In genomic region chr4:147129687-147130086, GRCh38 we compare ENCODE assay signal across 17 cellular contexts.
A peak's percentile ranks its signal among the peaks of the same experiment; 100 is the strongest.
DNase-seq lines count a peak whose midpoint lies in the region; ATAC-seq and TF ChIP-seq lines count a peak whose summit lies in the region.
"Had no signal": no experiment of that assay in that cellular context is flagged by ENCODE, and none has a peak within 500 bp of the region (broad histone marks: within the 10 kb centered on the region; RNA-seq: fewer than 3 reads in every experiment).

No MANE protein-coding gene starts in this region.

- H3K9me3 ChIP-seq in SK-N-MC (ENCODE audit: low read depth, low read length) (no peaks in the 10 kb centered on the region), esophagus squamous epithelium (no peaks in the 10 kb centered on the region)
- no peaks in the 10 kb centered on the region for H3K9me3 ChIP-seq in CD8-positive, alpha-beta memory T cell (ENCODE audit: low read length)

- H3K4me1 Mint-ChIP-seq in osteocyte (ENCODE audit: unreplicated experiment): peaks cover 59% of the 10 kb centered on the region
- H3K4me1 Mint-ChIP-seq in CD8-positive, alpha-beta memory T cell: peaks cover 0 to 3% (median 0%) of the 10 kb centered on the region in 3 donors
- H3K4me1 Mint-ChIP-seq: B cell, H9 had no signal

- no peaks in the 10 kb centered on the region for H3K4me1 ChIP-seq in CD8-positive, alpha-beta memory T cell (ENCODE audit: insufficient read depth, low read length)
- H3K4me1 ChIP-seq in esophagus squamous epithelium: no peaks in the 10 kb centered on the region
- H3K4me1 ChIP-seq: BLaER1 treated with 17β-estradiol and CSF1 and Interleukin-3, amounts not matched to agents 10 nM and 100 nM had no signal

- no peak for TF ChIP-seq POLR2A in esophagus squamous epithelium (IDR thresholded peaks at IDR 0.05)

- DNase-seq in SK-N-MC (ENCODE audit: low read depth, low spot score) (no peak), coronary artery (ENCODE audit: low spot score) (no peak), osteocyte (ENCODE audit: extremely low spot score, unreplicated experiment) (no peak), esophagus squamous epithelium (lab: John Stamatoyannopoulos, UW) (no peak)
- no peak for DNase-seq in stimulated activated CD4-positive, alpha-beta T cell treated with anti-CD3 and anti-CD28 coated beads, Interleukin-12 subunit alpha, Interleukin-12 subunit beta, amount 100 ng/mL, for 4 hours
- no peak for DNase-seq in CD8-positive, alpha-beta memory T cell
- DNase-seq: CD8-positive, alpha-beta T cell; COR-L47; DMS 273 treated with DMSO at 0.1 percent for 48 hours; DMS53; DND-41; EL; H9 had no signal

- WGBS in esophagus squamous epithelium, 2 donors: 63 to 68% methylated on average over 2 of the region's 2 CpGs

- H3K36me3 ChIP-seq in SK-N-MC (ENCODE audit: insufficient read depth, low read length): no peaks in the 10 kb centered on the region
- H3K36me3 ChIP-seq in CD8-positive, alpha-beta memory T cell (ENCODE audit: insufficient read depth, low read length): no peaks in the 10 kb centered on the region
- H3K36me3 ChIP-seq in esophagus squamous epithelium: no peaks in the 10 kb centered on the region
- H3K36me3 ChIP-seq: BLaER1 treated with 17β-estradiol and CSF1 and Interleukin-3, amounts not matched to agents 10 nM and 100 nM had no signal

- POLR2A ChIA-PET in CD8-positive, alpha-beta memory T cell (lab: Charles Lee): no interaction called here

- peak overlapping the region; percentile 91 for H3K27ac Mint-ChIP-seq in osteocyte (ENCODE audit: unreplicated experiment)
- no peak overlapping the region for H3K27ac Mint-ChIP-seq in CD8-positive, alpha-beta memory T cell
- H3K27ac Mint-ChIP-seq: B cell; CD8-positive, alpha-beta T cell; H9 had no signal

- peaks cover 4% of the 10 kb centered on the region for H3K36me3 Mint-ChIP-seq in osteocyte (ENCODE audit: unreplicated experiment)
- no peaks in the 10 kb centered on the region for H3K36me3 Mint-ChIP-seq in CD8-positive, alpha-beta memory T cell
- H3K36me3 Mint-ChIP-seq: CD8-positive, alpha-beta T cell had no signal

- H3K4me3 Mint-ChIP-seq in osteocyte (ENCODE audit: unreplicated experiment): no peak overlapping the region
- H3K4me3 Mint-ChIP-seq in CD8-positive, alpha-beta memory T cell: no peak overlapping the region
- H3K4me3 Mint-ChIP-seq: B cell; CD8-positive, alpha-beta T cell; H9 had no signal

- H3K4me3 ChIP-seq in SK-N-MC (0 out of 2 replicates have a peak overlapping the region, but pooled peaks have one; percentile 0), coronary artery (no peak overlapping the region), esophagus squamous epithelium (no peak overlapping the region)
- H3K4me3 ChIP-seq in CD8-positive, alpha-beta memory T cell (ENCODE audit: low read length): no peak overlapping the region
- H3K4me3 ChIP-seq: BLaER1 treated with 17β-estradiol and CSF1 and Interleukin-3, amounts not matched to agents 10 nM and 100 nM; GM12878 had no signal

- TF ChIP-seq CTCF in coronary artery (IDR thresholded peaks at IDR 0.05) (no peak), osteocyte (IDR thresholded peaks at IDR 0.05) (no peak), esophagus squamous epithelium (IDR thresholded peaks at IDR 0.05) (no peak)

- H3K9me3 Mint-ChIP-seq in osteocyte (ENCODE audit: unreplicated experiment): peaks cover 13% of the 10 kb centered on the region
- no peaks in the 10 kb centered on the region for H3K9me3 Mint-ChIP-seq in CD8-positive, alpha-beta memory T cell
- H3K9me3 Mint-ChIP-seq: CD8-positive, alpha-beta T cell had no signal

- H3K9ac ChIP-seq in SK-N-MC (ENCODE audit: insufficient read length): no peak overlapping the region
- H3K9ac ChIP-seq: BLaER1 treated with 17β-estradiol and CSF1 and Interleukin-3, amounts not matched to agents 10 nM and 100 nM had no signal

- CTCF ChIA-PET in CD8-positive, alpha-beta memory T cell (lab: Charles Lee): interaction anchor here (1.1 kb wide), 1 partner anchor 33 kb away, joined by 3 read pairs; no protein-coding TSS in a partner anchor

- no peaks in the 10 kb centered on the region for H3K27me3 ChIP-seq in CD8-positive, alpha-beta memory T cell (ENCODE audit: insufficient read depth, low read length, poor library complexity, severe bottlenecking)
- H3K27me3 ChIP-seq in esophagus squamous epithelium: no peaks in the 10 kb centered on the region
- H3K27me3 ChIP-seq: BLaER1 treated with 17β-estradiol and CSF1 and Interleukin-3, amounts not matched to agents 10 nM and 100 nM had no signal

- intact Hi-C loops in esophagus squamous epithelium (cut with DNase I): no loop called here

- H3K27me3 Mint-ChIP-seq in osteocyte (ENCODE audit: unreplicated experiment): no peaks in the 10 kb centered on the region
- peaks cover 0 to 3% of the 10 kb centered on the region in 2 donors for H3K27me3 Mint-ChIP-seq in CD8-positive, alpha-beta memory T cell

- no peak for ATAC-seq in GM19463 (IDR thresholded peaks at IDR 0.05; ENCODE audit: unreplicated experiment)
- ATAC-seq: CD8-positive, alpha-beta T cell; GM12878 had no signal

- peak overlapping the region; percentile 59 for H3K27ac ChIP-seq in SK-N-MC
- H3K27ac ChIP-seq in coronary artery: peak overlapping the region; percentile 8 to 13
- no peak overlapping the region for H3K27ac ChIP-seq in CD8-positive, alpha-beta memory T cell (ENCODE audit: low read depth, low read length)
- no peak overlapping the region for H3K27ac ChIP-seq in esophagus squamous epithelium
- H3K27ac ChIP-seq: BLaER1 treated with 17β-estradiol and CSF1 and Interleukin-3, amounts not matched to agents 10 nM and 100 nM had no signal

Comparison
In these comparisons a context has a peak if more than half of its experiments do, and no peak if none do; other contexts are left out.
1. H3K27ac ChIP-seq: peak in SK-N-MC (single experiment) and coronary artery (2 of 2); none in CD8-positive, alpha-beta memory T cell (single experiment) and esophagus squamous epithelium (0 of 4).